In genomic region chr4:76035799-76036389, GRCh38 we compare ENCODE assay signal across 1 cellular context.
TF ChIP-seq lines count a peak whose summit lies in the region.

Gene CXCL11, minus strand, starts transcription at chr4:76036070. Its CDS starts 83 bp downstream, at chr4:76035987.

TF ChIP-seq in HEK293, 187 proteins besides CTCF, POLR2A, EP300 and RAD21 (continued from another document):
- TF ChIP-seq ZNF639 (tag by site-specific recombination; IDR thresholded peaks at IDR 0.05) (no peak), ZNF571 (tag by site-specific recombination; IDR thresholded peaks at IDR 0.05) (no peak)
TF ChIP-seq in HEK293: peak in this region for 1.
